21 cellular contexts compared by ENCODE assay signal in genomic region chr12:132268674-132269073, GRCh38.
DNase-seq lines count a peak whose midpoint lies in the region; ATAC-seq, FAIRE-seq and TF ChIP-seq lines count a peak whose summit lies in the region.
"Had no signal": no experiment of that assay in that cellular context is flagged by ENCODE, and none has a peak within 500 bp of the region (broad histone marks: within the 10 kb centered on the region; RNA-seq: fewer than 3 reads in every experiment).

No MANE protein-coding gene starts in this region.

- no peak overlapping the region for H3K4me3 ChIP-seq in K562
- H3K4me3 ChIP-seq in osteoblast (ENCODE audit: insufficient read depth, low read length) = no peak overlapping the region
- H3K4me3 ChIP-seq: BLaER1 had no signal

- H3K36me3 ChIP-seq in K562 (ENCODE audit: control insufficient read depth, insufficient read depth, low read length) (no peaks in the 10 kb centered on the region), osteoblast (ENCODE audit: insufficient read depth, low read length) (no peaks in the 10 kb centered on the region)
- H3K36me3 ChIP-seq: BLaER1 had no signal

- H3K27me3 ChIP-seq in K562 (ENCODE audit: control insufficient read depth in 2 of 2, insufficient read depth in 2 of 2, low read length in 2 of 2) (peaks cover 25 to 92% of the 10 kb centered on the region in 2 experiments; a peak in 4 of 5 replicates), osteoblast (ENCODE audit: insufficient read depth, low read length) (peaks cover 3% of the 10 kb centered on the region)

- 7% methylated on average over 26 of the region's 26 CpGs for WGBS in K562 (ENCODE audit: insufficient coverage, low coverage, missing lambda C conversion rate)

- H3K4me1 ChIP-seq in K562 (replicated peaks in 1 of 2; ENCODE audit: control insufficient read depth in 2 of 2, insufficient read depth in 2 of 2, low read length in 2 of 2) (peaks cover 0 to 28% of the 10 kb centered on the region in 2 experiments; a peak in 1 of 5 replicates), osteoblast (ENCODE audit: insufficient read depth, low read length) (no peaks in the 10 kb centered on the region)

- in situ Hi-C loops in K562 (cut with MboI) = no loop called here

- TF ChIP-seq EP300 in K562 (IDR thresholded peaks at IDR 0.05; ENCODE audit: low read length) = no peak

- TF ChIP-seq RAD21 in K562 (CRISPR knock-in tag; conservative IDR thresholded peaks at IDR 0.05 in 1 of 2, IDR thresholded peaks at IDR 0.05 in 1 of 2) = no peak

- peak overlapping the region; percentile 51 for H2AFZ ChIP-seq in K562 (ENCODE audit: low read depth, low read length)
- H2AFZ ChIP-seq in osteoblast (ENCODE audit: low read length) = no peak overlapping the region

- H3K4me2 ChIP-seq in K562 (ENCODE audit: insufficient read depth, low read length) = peak overlapping the region; percentile 64
- H3K4me2 ChIP-seq in osteoblast (ENCODE audit: insufficient read depth, low read length) = no peak overlapping the region
- H3K4me2 ChIP-seq: BLaER1 had no signal

- FAIRE-seq in K562 (lab: Jason Lieb, UNC) = no peak
- FAIRE-seq: GM12891, RCC 7860 had no signal

- TF ChIP-seq CTCF in K562 (IDR thresholded peaks at IDR 0.05 in 2 of 3, conservative IDR thresholded peaks at IDR 0.05 in 1 of 3; ENCODE audit: insufficient read depth in 2 of 3, low read depth in 1 of 3, low read length in 3 of 3) = peak in 2 of 3 experiments; percentile 2 to 6; a peak in 1 of 6 replicates
- TF ChIP-seq CTCF in osteoblast (IDR thresholded peaks at IDR 0.05; ENCODE audit: extremely low read depth, low read depth, low read length) = no peak

- H3K27ac ChIP-seq in K562 (ENCODE audit: extremely low read depth, low read depth, low read length) (no peak overlapping the region), osteoblast (ENCODE audit: low read depth, low read length) (no peak overlapping the region)
- H3K27ac ChIP-seq: BLaER1 had no signal

- BruUV-seq in K562 (replicated peaks; lab: Mats Ljungman, UMichigan) = no TSS peak

- H3K79me2 ChIP-seq in K562 (ENCODE audit: control insufficient read depth, insufficient read depth, low read length) = no peaks in the 10 kb centered on the region
- H3K79me2 ChIP-seq in osteoblast (ENCODE audit: insufficient read depth, low read length) = no peaks in the 10 kb centered on the region

- peak; percentile 83 for ATAC-seq in K562
- ATAC-seq in HG03175 (IDR thresholded peaks at IDR 0.05; ENCODE audit: unreplicated experiment) = no peak

- no peak for TF ChIP-seq POLR2A in K562 (conservative IDR thresholded peaks at IDR 0.05)

- intact Hi-C loops in K562 (cut with micrococcal nuclease) = no loop called here

- H3K9me3 ChIP-seq in K562 (replicated peaks; ENCODE audit: control insufficient read depth, insufficient read depth, low read depth, low read length) = no peaks in the 10 kb centered on the region
- no peaks in the 10 kb centered on the region for H3K9me3 ChIP-seq in osteoblast (ENCODE audit: low read depth, low read length)
- H3K9me3 ChIP-seq: BLaER1 had no signal

- H3K9ac ChIP-seq in K562 (ENCODE audit: insufficient read depth in 1 of 2, low read depth in 2 of 2, low read length in 2 of 2) = no peak overlapping the region
- H3K9ac ChIP-seq: BLaER1 had no signal

- POLR2A ChIA-PET in K562 (lab: Yijun Ruan, JAX) = interaction anchor here (0.5 kb wide), 1 partner anchor 135 kb away, joined by 4 read pairs; no protein-coding TSS in a partner anchor

- H3K9me1 ChIP-seq in K562 (ENCODE audit: control insufficient read depth, insufficient read depth, low read length) = no peaks in the 10 kb centered on the region

- peak; percentile 13 for DNase-seq in NCI-H1694 treated with DMSO at 0.1 percent for 48 hours (lab: John Stamatoyannopoulos, UW)
- no peak for DNase-seq in NCI-H1694 (lab: John Stamatoyannopoulos, UW)
- DNase-seq in ELF-1 (ENCODE audit: low read depth, low spot score) = peak; percentile 46
- peak; percentile 45 to 63 (median 58) for DNase-seq in K562 (ENCODE audit: extremely low read depth in 1 of 4, low spot score in 3 of 4)
- peak; percentile 69 for DNase-seq in osteoblast (ENCODE audit: insufficient read length, low spot score, missing footprints)
- no peak for DNase-seq in iPS-NIHi7 (ENCODE audit: extremely low spot score)
- DNase-seq: CD4-positive, alpha-beta memory T cell; DMS53; EL; GOT3; KG1; NCI-H146; NCI-H2107; NCI-H226; NCI-H524; Right ventricle myocardium superior; T-helper 1 cell had no signal

- H4K20me1 ChIP-seq in K562 (replicated peaks; ENCODE audit: control insufficient read depth, insufficient read depth, low read length) = no peaks in the 10 kb centered on the region; the same call in 1 of the 2 replicates
- H4K20me1 ChIP-seq in osteoblast (ENCODE audit: insufficient read depth, low read length) = no peaks in the 10 kb centered on the region
- H4K20me1 ChIP-seq: BLaER1 had no signal

- CTCF ChIA-PET in K562 (lab: Yijun Ruan, JAX; ENCODE audit: low intra/inter-chr PET ratio) = no interaction called here

TF ChIP-seq in K562, 482 proteins besides CTCF, POLR2A, EP300 and RAD21 (continues in another document):
- no peak for TF ChIP-seq ELF2 (CRISPR knock-in tag; IDR thresholded peaks at IDR 0.05)
- no peak for TF ChIP-seq PHF21A (IDR thresholded peaks at IDR 0.05; ENCODE audit: borderline replicate concordance, low read depth)
- TF ChIP-seq NCOA1 (IDR thresholded peaks at IDR 0.05; ENCODE audit: low read depth) = no peak
- no peak for TF ChIP-seq ZNF280B (CRISPR knock-in tag; IDR thresholded peaks at IDR 0.05)
- TF ChIP-seq HOMEZ (CRISPR knock-in tag; IDR thresholded peaks at IDR 0.05) = no peak
- no peak for TF ChIP-seq GTF2B (IDR thresholded peaks at IDR 0.05; ENCODE audit: extremely low read depth, insufficient read length)
- TF ChIP-seq ZNF24 (IDR thresholded peaks at IDR 0.05) = no peak
- no peak for TF ChIP-seq ARID2 (IDR thresholded peaks at IDR 0.05)
- no peak for TF ChIP-seq BRCA1 (IDR thresholded peaks at IDR 0.05)
- no peak for TF ChIP-seq BRCA1 (CRISPR knock-in tag; IDR thresholded peaks at IDR 0.05)
- TF ChIP-seq NRF1 (conservative IDR thresholded peaks at IDR 0.05 in 1 of 2, IDR thresholded peaks at IDR 0.05 in 1 of 2) = peak; percentile 62 to 74
- no peak for TF ChIP-seq PTBP1 (IDR thresholded peaks at IDR 0.05; ENCODE audit: low read depth, low read length)
- TF ChIP-seq ZNF23 (CRISPR knock-in tag; IDR thresholded peaks at IDR 0.05) = no peak
- TF ChIP-seq SMARCE1 (IDR thresholded peaks at IDR 0.05) = no peak
- no peak for TF ChIP-seq ZNF518B (CRISPR knock-in tag; IDR thresholded peaks at IDR 0.05)
- peak; percentile 99 for TF ChIP-seq KLF13 (tag; IDR thresholded peaks at IDR 0.05; ENCODE audit: borderline replicate concordance, low read depth)

Comparison
In these comparisons a context has a peak if more than half of its experiments do, and no peak if none do; other contexts are left out.
1. DNase-seq: peak in NCI-H1694 treated with DMSO at 0.1 percent for 48 hours (single experiment), ELF-1 (single experiment), K562 (4 of 4) and osteoblast (single experiment); none in NCI-H1694 (single experiment) and iPS-NIHi7 (single experiment).